Comparison of ENCODE assay signal across 14 cellular contexts in genomic region chr2:28688784-28689183, GRCh38.
"Had no signal": no experiment of that assay in that cellular context is flagged by ENCODE, and none has a peak within 500 bp of the region (broad histone marks: within the 10 kb centered on the region; RNA-seq: fewer than 3 reads in every experiment).

No MANE protein-coding gene starts in this region.

- H3K9me3 ChIP-seq: upper lobe of left lung, uterus had no signal

- H2AFZ ChIP-seq: hepatocyte had no signal

- H3K27ac ChIP-seq: hepatocyte, upper lobe of left lung, uterus had no signal

- H3K36me3 ChIP-seq: upper lobe of left lung, uterus had no signal

- H3K4me1 Mint-ChIP-seq: naive B cell had no signal

- ATAC-seq: left colon, left ventricle myocardium superior, right cardiac atrium had no signal

- H3K27me3 ChIP-seq: hepatocyte, upper lobe of left lung, uterus had no signal

- H3K4me3 ChIP-seq: hepatocyte, lung, upper lobe of left lung, uterus had no signal

- H3K4me3 Mint-ChIP-seq: naive B cell had no signal

- H3K79me2 ChIP-seq: hepatocyte had no signal

- H3K4me2 ChIP-seq: hepatocyte had no signal

- DNase-seq: dermis blood vessel endothelial cell; foreskin melanocyte; left colon; left ventricle myocardium superior; mesenchymal stem cell; naive B cell; right cardiac atrium; small intestine; stimulated activated CD4-positive, alpha-beta T cell treated with anti-CD3 and anti-CD28 coated beads, Interleukin-12 subunit alpha, Interleukin-12 subunit beta, amount 100 ng/mL, for 4 hours; stimulated activated naive CD4-positive, alpha-beta T cell treated with Interleukin-2 at 50 U/mL for 16 hours; upper lobe of left lung; uterus had no signal
